Comparison of ENCODE assay signal across 29 cellular contexts in genomic region chr17:38910325-38910724, GRCh38. TPM values are rescaled to one million over a fixed set of nuclear protein-coding genes. Genes with fewer than 3 reads are reported as not detected.
DNase-seq lines count a peak whose midpoint lies in the region; ATAC-seq and TF ChIP-seq lines count a peak whose summit lies in the region.
"Had no signal": no experiment of that assay in that cellular context is flagged by ENCODE, and none has a peak within 500 bp of the region (broad histone marks: within the 10 kb centered on the region; RNA-seq: fewer than 3 reads in every experiment).

No MANE protein-coding gene starts in this region.

- no peak overlapping the region for H2BK120ac ChIP-seq in H9 (ENCODE audit: low read depth, low read length, poor library complexity, severe bottlenecking)

- H3K4me3 ChIP-seq in ovary = no peak overlapping the region
- H3K4me3 ChIP-seq: ascending aorta, MG63, upper lobe of left lung had no signal

- no peak for TF ChIP-seq CTCF in activated CD8-positive, alpha-beta T cell treated with anti-CD3 and anti-CD28 coated beads for 36 hours (IDR thresholded peaks at IDR 0.05)
- TF ChIP-seq CTCF in H9 (conservative IDR thresholded peaks at IDR 0.05) (no peak), ovary (IDR thresholded peaks at IDR 0.05) (no peak), GM10266 (IDR thresholded peaks at IDR 0.05; ENCODE audit: control insufficient read depth, insufficient read depth, low read depth, missing control alignments) (no peak)

- H4K20me1 ChIP-seq in H9 (ENCODE audit: control insufficient read depth, insufficient read depth, insufficient read length) = no peaks in the 10 kb centered on the region

- no peak overlapping the region for H3K4me2 ChIP-seq in H9 (ENCODE audit: insufficient read depth, insufficient read length, low read length)

- peak overlapping the region; percentile 25 for H3K27ac Mint-ChIP-seq in activated CD8-positive, alpha-beta T cell treated with anti-CD3 and anti-CD28 coated beads for 36 hours
- no peak overlapping the region for H3K27ac Mint-ChIP-seq in activated CD8-positive, alpha-beta T cell treated with anti-CD3 and anti-CD28 coated beads, Interleukin-2, amount 10 ng/mL, durations not matched to agents 7 days and 5 days
- no peak overlapping the region for H3K27ac Mint-ChIP-seq in H9
- H3K27ac Mint-ChIP-seq: nephron progenitor cell, progenitor cell of endocrine pancreas, WTC11 had no signal

- H2BK15ac ChIP-seq in H9 (ENCODE audit: low read depth, low read length) = no peak overlapping the region

- H4K91ac ChIP-seq in H9 (ENCODE audit: insufficient read length, low read depth, low read length) = no peak overlapping the region

- no peak overlapping the region for H4K5ac ChIP-seq in H9 (ENCODE audit: insufficient read length, low read depth, low read length)

- H3K18ac ChIP-seq in H9 (ENCODE audit: insufficient read length, low read depth, low read length) = no peak overlapping the region

- no peak overlapping the region for H3T11ph ChIP-seq in H9 (ENCODE audit: low read length)

- H2BK12ac ChIP-seq in H9 (ENCODE audit: insufficient read length, low read depth, low read length) = no peak overlapping the region

- CTCF ChIA-PET in activated CD8-positive, alpha-beta T cell treated with anti-CD3 and anti-CD28 coated beads for 36 hours (lab: Charles Lee) = interaction anchor here (1.7 kb wide), 1 partner anchor 15 kb away, joined by 4 read pairs; the partner anchor contains the start of gene LASP1NB
- CTCF ChIA-PET in activated CD8-positive, alpha-beta T cell treated with anti-CD3 and anti-CD28 coated beads, Interleukin-2, amount 10 ng/mL, durations not matched to agents 7 days and 5 days (lab: Charles Lee) = no interaction called here

- no peaks in the 10 kb centered on the region for H3K9me3 Mint-ChIP-seq in activated CD8-positive, alpha-beta T cell treated with anti-CD3 and anti-CD28 coated beads for 36 hours
- no peaks in the 10 kb centered on the region for H3K9me3 Mint-ChIP-seq in activated CD8-positive, alpha-beta T cell treated with anti-CD3 and anti-CD28 coated beads, Interleukin-2, amount 10 ng/mL, durations not matched to agents 7 days and 5 days (ENCODE audit: insufficient read depth)
- no peaks in the 10 kb centered on the region for H3K9me3 Mint-ChIP-seq in H9
- H3K9me3 Mint-ChIP-seq: nephron progenitor cell, WTC11 had no signal

- no peak overlapping the region for H2AK5ac ChIP-seq in H9 (ENCODE audit: insufficient read length, low read length)

- H3K9me3 ChIP-seq in H9 (ENCODE audit: control insufficient read depth, low read depth, low read length) = no peaks in the 10 kb centered on the region
- H3K9me3 ChIP-seq in ovary = no peaks in the 10 kb centered on the region
- H3K9me3 ChIP-seq: ascending aorta, MG63, upper lobe of left lung had no signal

- peaks cover 20% of the 10 kb centered on the region for H3K36me3 Mint-ChIP-seq in activated CD8-positive, alpha-beta T cell treated with anti-CD3 and anti-CD28 coated beads for 36 hours (ENCODE audit: low read depth)
- H3K36me3 Mint-ChIP-seq in activated CD8-positive, alpha-beta T cell treated with anti-CD3 and anti-CD28 coated beads, Interleukin-2, amount 10 ng/mL, durations not matched to agents 7 days and 5 days (ENCODE audit: low read depth) = peaks cover 53% of the 10 kb centered on the region
- H3K36me3 Mint-ChIP-seq in H9 (ENCODE audit: insufficient read depth in 1 of 3, low read depth in 3 of 3) = peaks cover 7 to 21% (median 17%) of the 10 kb centered on the region in 3 experiments; a peak in 6 of 7 replicates

- H4K8ac ChIP-seq in H9 (replicated peaks; ENCODE audit: insufficient read length, low read depth, low read length) = no peak overlapping the region

- intact Hi-C loops in activated CD8-positive, alpha-beta T cell treated with anti-CD3 and anti-CD28 coated beads for 36 hours (cut with micrococcal nuclease) = no loop called here
- intact Hi-C loops in ovary (cut with DNase I) = no loop called here

- no peak overlapping the region for H3K23ac ChIP-seq in H9 (ENCODE audit: insufficient read length, low read depth, low read length)

- no peak overlapping the region for H3K56ac ChIP-seq in H9 (ENCODE audit: insufficient read length, low read depth, low read length)

- H3K27ac ChIP-seq in H9 (ENCODE audit: insufficient read length, low read depth, low read length) = no peak overlapping the region
- no peak overlapping the region for H3K27ac ChIP-seq in ovary
- H3K27ac ChIP-seq: 22Rv1, foreskin keratinocyte had no signal

- no CpG with 5 or more reads among the region's 5 CpGs for WGBS in H9 (ENCODE audit: extremely low coverage, insufficient read length, low lambda C conversion rate)
- 53 to 79% (median 64%) methylated on average over 5 of the region's 5 CpGs for WGBS in ovary, 3 donors

- no peaks in the 10 kb centered on the region for H3K23me2 ChIP-seq in H9 (ENCODE audit: insufficient read length, low read depth, low read length, poor library complexity, severe bottlenecking)

- H3K79me2 ChIP-seq in H9 (ENCODE audit: insufficient read depth, low read length) = no peaks in the 10 kb centered on the region

- H3K4me1 ChIP-seq in H9 (ENCODE audit: insufficient read depth, low read length) (no peaks in the 10 kb centered on the region), ovary (ENCODE audit: insufficient read depth) (peaks cover 36% of the 10 kb centered on the region)

- H2AFZ ChIP-seq in H9 (ENCODE audit: low read length) = no peak overlapping the region

- no peak overlapping the region for H3K4me3 Mint-ChIP-seq in activated CD8-positive, alpha-beta T cell treated with anti-CD3 and anti-CD28 coated beads for 36 hours
- H3K4me3 Mint-ChIP-seq in activated CD8-positive, alpha-beta T cell treated with anti-CD3 and anti-CD28 coated beads, Interleukin-2, amount 10 ng/mL, durations not matched to agents 7 days and 5 days = no peak overlapping the region
- no peak overlapping the region for H3K4me3 Mint-ChIP-seq in H9
- H3K4me3 Mint-ChIP-seq: nephron progenitor cell, WTC11 had no signal

- ATAC-seq in activated CD8-positive, alpha-beta T cell treated with anti-CD3 and anti-CD28 coated beads for 36 hours = no peak
- no peak for ATAC-seq in activated CD8-positive, alpha-beta T cell treated with anti-CD3 and anti-CD28 coated beads, Interleukin-2, amount 10 ng/mL, durations not matched to agents 7 days and 5 days
- no peak for ATAC-seq in HG03571 (IDR thresholded peaks at IDR 0.05; ENCODE audit: unreplicated experiment)
- ATAC-seq: foreskin keratinocyte, WTC11 had no signal

- DNase-seq in activated CD8-positive, alpha-beta T cell treated with anti-CD3 and anti-CD28 coated beads for 36 hours = no peak
- no peak for DNase-seq in activated CD8-positive, alpha-beta T cell treated with anti-CD3 and anti-CD28 coated beads, Interleukin-2, amount 10 ng/mL, durations not matched to agents 7 days and 5 days
- peak; percentile 9 for DNase-seq in H9
- peak; percentile 28 for DNase-seq in ecto neural progenitor cell (ENCODE audit: low spot score)
- DNase-seq in ovary = peak in 3 of 5 donors; percentile 4 to 9 (median 7)
- DNase-seq in SW480 (ENCODE audit: low spot score) = no peak
- no peak for DNase-seq in GM10266 (ENCODE audit: extremely low spot score)
- DNase-seq: activated CD4-positive, alpha-beta T cell treated with anti-CD3 and anti-CD28 coated beads, Interleukin-2, amount 50 U/mL, for 4 hours; activated naive CD4-positive, alpha-beta T cell; cerebellar nuclear complex; effector CD4-positive, alpha-beta T cell; foreskin keratinocyte; KBM-7; MG63; NCI-H1417; NCI-H2081 treated with DMSO at 0.1 percent for 48 hours; nephron progenitor cell; OCI-M1; T-helper 9 cell had no signal

- H3K36me3 ChIP-seq in ovary = no peaks in the 10 kb centered on the region

- H3K4me1 Mint-ChIP-seq in activated CD8-positive, alpha-beta T cell treated with anti-CD3 and anti-CD28 coated beads for 36 hours (ENCODE audit: low read depth) = peaks cover 39% of the 10 kb centered on the region
- peaks cover 34% of the 10 kb centered on the region for H3K4me1 Mint-ChIP-seq in activated CD8-positive, alpha-beta T cell treated with anti-CD3 and anti-CD28 coated beads, Interleukin-2, amount 10 ng/mL, durations not matched to agents 7 days and 5 days (ENCODE audit: low read depth)
- H3K4me1 Mint-ChIP-seq in H9 = peaks cover 12 to 17% of the 10 kb centered on the region in 2 experiments

- H2BK20ac ChIP-seq in H9 (ENCODE audit: low read depth, low read length, poor library complexity, severe bottlenecking) = no peak overlapping the region

- no peak overlapping the region for H2BK5ac ChIP-seq in H9 (ENCODE audit: insufficient read length, low read length)

- H3K9ac ChIP-seq in H9 (ENCODE audit: extremely low read depth, insufficient read length, low read length) = no peak overlapping the region

- POLR2A ChIA-PET in activated CD8-positive, alpha-beta T cell treated with anti-CD3 and anti-CD28 coated beads for 36 hours (lab: Charles Lee) = interaction anchor here (0.9 to 1.9 kb wide), 4 partner anchors 10 to 12 kb away, joined by 3 to 4 read pairs (median 4); no protein-coding TSS in a partner anchor
- POLR2A ChIA-PET in activated CD8-positive, alpha-beta T cell treated with anti-CD3 and anti-CD28 coated beads, Interleukin-2, amount 10 ng/mL, durations not matched to agents 7 days and 5 days (lab: Charles Lee) = interaction anchor here (0.7 to 1.6 kb wide), 3 partner anchors 19 to 80 kb away, joined by 3 to 4 read pairs (median 3); no protein-coding TSS in a partner anchor

- TF ChIP-seq POLR2A in ovary (IDR thresholded peaks at IDR 0.05) = no peak

- no peaks in the 10 kb centered on the region for H3K79me1 ChIP-seq in H9 (ENCODE audit: insufficient read depth, low read depth, low read length, poor library complexity, severe bottlenecking)

- no peak overlapping the region for H3K4ac ChIP-seq in H9 (ENCODE audit: low read depth, low read length)

- no peak for TF ChIP-seq EP300 in ovary (IDR thresholded peaks at IDR 0.05)

- H3K27me3 Mint-ChIP-seq in activated CD8-positive, alpha-beta T cell treated with anti-CD3 and anti-CD28 coated beads for 36 hours = no peaks in the 10 kb centered on the region
- H3K27me3 Mint-ChIP-seq in activated CD8-positive, alpha-beta T cell treated with anti-CD3 and anti-CD28 coated beads, Interleukin-2, amount 10 ng/mL, durations not matched to agents 7 days and 5 days (ENCODE audit: low read depth) = no peaks in the 10 kb centered on the region
- H3K27me3 Mint-ChIP-seq in H9 (ENCODE audit: low read depth) = no peaks in the 10 kb centered on the region
- H3K27me3 Mint-ChIP-seq: progenitor cell of endocrine pancreas had no signal

- H3K14ac ChIP-seq in H9 (ENCODE audit: insufficient read depth, low read length) = no peak overlapping the region

- H3K27me3 ChIP-seq in H9 (ENCODE audit: insufficient read depth, low read length) (no peaks in the 10 kb centered on the region), ovary (no peaks in the 10 kb centered on the region)
- H3K27me3 ChIP-seq: ascending aorta, foreskin keratinocyte, MG63, upper lobe of left lung had no signal

RNA-seq across cellular contexts. Expression of gene LASP1, which starts 40.5 kb away (rescaled TPM):
- 100 to 1,000 TPM; 135 to 139 TPM for total RNA-seq in activated CD8-positive, alpha-beta T cell treated with anti-CD3 and anti-CD28 coated beads for 36 hours
- 100 to 1,000 TPM; 268 to 276 TPM for total RNA-seq in activated CD8-positive, alpha-beta T cell treated with anti-CD3 and anti-CD28 coated beads, Interleukin-2, amount 10 ng/mL, durations not matched to agents 7 days and 5 days
- total RNA-seq in H9 (2021) = 121 and 122 TPM in 2 replicates
- 100 to 1,000 TPM in 2 of 7 donors, 10 to 100 TPM in 5; 40.9 to 125 (median 95.0) TPM for total RNA-seq in ovary
- polyA plus RNA-seq in ovary = 100 to 1,000 TPM in 1 of 2 donors, 10 to 100 TPM in 1; 57.2 to 138 TPM

RNA-seq across cellular contexts. Expression of gene RPL23, which starts 56.8 kb away (rescaled TPM):
- total RNA-seq in activated CD8-positive, alpha-beta T cell treated with anti-CD3 and anti-CD28 coated beads for 36 hours = 1,000 to 10,000 TPM; 1,908 to 1,957 TPM
- 1,000 to 10,000 TPM; 1,130 to 1,164 TPM for total RNA-seq in activated CD8-positive, alpha-beta T cell treated with anti-CD3 and anti-CD28 coated beads, Interleukin-2, amount 10 ng/mL, durations not matched to agents 7 days and 5 days
- total RNA-seq in H9 (2021) (2,040 and 2,084 TPM in 2 replicates), ovary (1,000 to 10,000 TPM; 2,982 to 5,219 (median 3,257) TPM)
- 1,000 to 10,000 TPM; 4,771 to 7,100 TPM for polyA plus RNA-seq in ovary

RNA-seq across cellular contexts. Expression of gene FBXO47, which starts 56.9 kb away (rescaled TPM):
- total RNA-seq in activated CD8-positive, alpha-beta T cell treated with anti-CD3 and anti-CD28 coated beads for 36 hours = not detected
- not detected for total RNA-seq in activated CD8-positive, alpha-beta T cell treated with anti-CD3 and anti-CD28 coated beads, Interleukin-2, amount 10 ng/mL, durations not matched to agents 7 days and 5 days
- not detected in 2 replicates for total RNA-seq in H9 (2021)
- total RNA-seq in ovary = not detected
- polyA plus RNA-seq in ovary = not detected
- total RNA-seq: ascending aorta, foreskin keratinocyte, HT-29, liver, NCI-H460, progenitor cell of endocrine pancreas, upper lobe of left lung, WTC11 had no signal
- polyA plus RNA-seq: esophagus, foreskin keratinocyte, liver had no signal

Comparison
In these comparisons a context has a peak if more than half of its experiments do, and no peak if none do; other contexts are left out.
1. DNase-seq: peak in H9 (single experiment), ecto neural progenitor cell (single experiment) and ovary (3 of 5); none in activated CD8-positive, alpha-beta T cell treated with anti-CD3 and anti-CD28 coated beads for 36 hours (single experiment), activated CD8-positive, alpha-beta T cell treated with anti-CD3 and anti-CD28 coated beads, Interleukin-2, amount 10 ng/mL, durations not matched to agents 7 days and 5 days (single experiment), SW480 (single experiment) and GM10266 (single experiment).